1 cellular context compared by ENCODE assay signal in genomic region chr6:81995548-81996289, GRCh38.
TF ChIP-seq lines count a peak whose summit lies in the region.

No MANE protein-coding gene starts in this region.

TF ChIP-seq in H1, 55 proteins besides CTCF, POLR2A, EP300 and RAD21 (continued from another document):
- TF ChIP-seq CHD7 (IDR thresholded peaks at IDR 0.05; ENCODE audit: insufficient replicate concordance, low read length), result no peak
- TF ChIP-seq ATF3 (IDR thresholded peaks at IDR 0.05; ENCODE audit: insufficient read depth, low read depth, low read length), result no peak
- no peak for TF ChIP-seq SIN3A (conservative IDR thresholded peaks at IDR 0.05 in 1 of 2, IDR thresholded peaks at IDR 0.05 in 1 of 2; ENCODE audit: low read depth in 1 of 2, low read length in 2 of 2)
- no peak for TF ChIP-seq EZH2 (IDR thresholded peaks at IDR 0.05; ENCODE audit: low read depth, low read length, severe bottlenecking)
- no peak for TF ChIP-seq HDAC6 (IDR thresholded peaks at IDR 0.05; ENCODE audit: low read depth, low read length)
- no peak for TF ChIP-seq ATF2 (IDR thresholded peaks at IDR 0.05; ENCODE audit: low read length)
- TF ChIP-seq ZNF274 (IDR thresholded peaks at IDR 0.05; ENCODE audit: borderline replicate concordance, extremely low read depth, low read length), result no peak
- no peak for TF ChIP-seq SAP30 (IDR thresholded peaks at IDR 0.05; ENCODE audit: insufficient read depth, insufficient replicate concordance, low read length)
- TF ChIP-seq RNF2 (IDR thresholded peaks at IDR 0.05; ENCODE audit: borderline replicate concordance, low read depth, low read length, missing control alignments, poor library complexity, severe bottlenecking), result no peak
- no peak for TF ChIP-seq SIX5 (IDR thresholded peaks at IDR 0.05; ENCODE audit: low read depth, low read length)
- TF ChIP-seq SRF (IDR thresholded peaks at IDR 0.05; ENCODE audit: low read depth, low read length), result no peak
- TF ChIP-seq NRF1 (IDR thresholded peaks at IDR 0.05; ENCODE audit: low read depth, low read length), result no peak
